Comparison of ENCODE assay signal across 18 cellular contexts in the genomic region with DNA sequence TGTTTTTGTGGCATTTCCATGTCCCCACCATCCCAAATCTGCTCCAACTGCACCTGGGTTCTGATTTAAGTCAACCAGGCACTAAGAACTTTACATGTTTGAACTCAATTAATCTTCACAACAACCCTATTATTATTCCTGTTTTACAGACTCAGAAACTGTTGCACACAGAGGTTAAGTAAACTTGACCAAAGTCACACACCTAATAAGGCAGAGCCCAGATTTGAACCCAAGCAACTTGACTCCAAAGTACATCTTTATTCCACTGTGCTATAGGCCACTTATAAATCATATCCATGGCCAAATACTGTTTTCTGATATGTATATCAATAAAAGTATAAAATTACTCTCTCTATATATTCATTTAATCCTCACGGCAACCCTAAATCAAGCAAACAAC. TPM values are rescaled to one million over a fixed set of nuclear protein-coding genes. Genes with fewer than 3 reads are reported as not detected.
A peak's percentile ranks its signal among the peaks of the same experiment; 100 is the strongest.
DNase-seq lines count a peak whose midpoint lies in the region; ATAC-seq and TF ChIP-seq lines count a peak whose summit lies in the region.
"Had no signal": no experiment of that assay in that cellular context is flagged by ENCODE, and none has a peak within 500 bp of the region (broad histone marks: within the 10 kb centered on the region; RNA-seq: fewer than 3 reads in every experiment).

No MANE protein-coding gene starts in this region.

- H3K27ac Mint-ChIP-seq in endothelial cell (ENCODE audit: unreplicated experiment) (no peak overlapping the region), osteocyte (ENCODE audit: unreplicated experiment) (peak overlapping the region; percentile 33), T-helper 17 cell (no peak overlapping the region)

- 98 to 100% methylated on average over 1 of the region's 1 CpG for WGBS in GM23248 (ENCODE audit: low coverage in 1 of 2, low lambda C conversion rate in 2 of 2, missing lambda C conversion rate in 2 of 2), 2 experiments
- WGBS in IMR-90 (ENCODE audit: extremely low coverage in 2 of 2, insufficient read length in 1 of 2), 2 experiments, result no CpG with 5 or more reads among the region's 1 CpG

- no peaks in the 10 kb centered on the region for H3K9me2 ChIP-seq in GM23248 (ENCODE audit: insufficient read depth)

- H4K8ac ChIP-seq in IMR-90 (ENCODE audit: low read depth in 2 of 2, low read length in 2 of 2), result peak overlapping the region; percentile 4 to 57; a peak in 1 of 4 replicates

- H3K4me2 ChIP-seq in GM23248 (ENCODE audit: unreplicated experiment), result peak overlapping the region; percentile 61
- H3K4me2 ChIP-seq in IMR-90 (ENCODE audit: low read depth, low read length), result no peak overlapping the region

- H2BK20ac ChIP-seq in IMR-90 (ENCODE audit: low read depth, low read length), result peak overlapping the region; percentile 81; the same call in 1 of the 2 replicates

- peak overlapping the region; percentile 41; the same call in 1 of the 3 replicates for H2BK15ac ChIP-seq in IMR-90 (ENCODE audit: low read depth, low read length)

- no peaks in the 10 kb centered on the region for H3K79me2 ChIP-seq in GM23248 (ENCODE audit: insufficient read depth)

- H3K27me3 Mint-ChIP-seq in endothelial cell (ENCODE audit: unreplicated experiment) (no peaks in the 10 kb centered on the region), osteocyte (ENCODE audit: unreplicated experiment) (no peaks in the 10 kb centered on the region), T-helper 17 cell (peaks cover 31% of the 10 kb centered on the region)

- intact Hi-C loops in IMR-90 (cut with micrococcal nuclease), result no loop called here

- H2AFZ ChIP-seq in GM23248 (peak overlapping the region; percentile 51; the same call in 1 of the 2 replicates), IMR-90 (replicated peaks; ENCODE audit: low read length, poor library complexity) (peak overlapping the region; percentile 4)

- H3K14ac ChIP-seq in IMR-90 (replicated peaks; ENCODE audit: low read depth, low read length), result peak overlapping the region; percentile 79

- H3K9me3 ChIP-seq in GM23248 (ENCODE audit: low read depth) (no peaks in the 10 kb centered on the region), IMR-90 (ENCODE audit: control insufficient read depth, insufficient read depth, low read length) (no peaks in the 10 kb centered on the region), T-helper 17 cell (ENCODE audit: control insufficient read depth, low read length, poor library complexity, severe bottlenecking) (no peaks in the 10 kb centered on the region)

- peak overlapping the region; percentile 48; the same call in 1 of the 2 replicates for H4K91ac ChIP-seq in IMR-90 (ENCODE audit: insufficient read depth, low read depth, low read length)

- 0 out of 4 replicates have a peak, but pooled peaks cover 0 to 3% of the 10 kb centered on the region in 2 experiments for H3K79me1 ChIP-seq in IMR-90 (ENCODE audit: low read depth in 1 of 2, low read length in 2 of 2)

- H3K9me3 Mint-ChIP-seq in endothelial cell (ENCODE audit: unreplicated experiment) (no peaks in the 10 kb centered on the region), osteocyte (ENCODE audit: unreplicated experiment) (peaks cover 8% of the 10 kb centered on the region)

- 0 out of 2 replicates have a peak overlapping the region, but pooled peaks have one; percentile 35 for H3K23ac ChIP-seq in IMR-90 (ENCODE audit: low read depth, low read length)

- in situ Hi-C loops in GM23248 (cut with MboI) (no loop called here), IMR-90 (cut with MboI; ENCODE audit: low sequenced_read_pairs) (no loop called here)

- H3K4me1 Mint-ChIP-seq in endothelial cell (ENCODE audit: unreplicated experiment) (no peaks in the 10 kb centered on the region), osteocyte (ENCODE audit: unreplicated experiment) (peaks cover 44% of the 10 kb centered on the region), T-helper 17 cell (no peaks in the 10 kb centered on the region)

- ATAC-seq in IMR-90 (ENCODE audit: low read depth) (no peak), T-helper 17 cell (no peak), GM18868 (IDR thresholded peaks at IDR 0.05; ENCODE audit: unreplicated experiment) (no peak)

- peak overlapping the region; percentile 52 for H2BK5ac ChIP-seq in IMR-90 (ENCODE audit: low read depth, low read length, poor library complexity, severe bottlenecking)

- POLR2A ChIA-PET in IMR-90 (lab: Charles Lee; ENCODE audit: unreplicated experiment), result no interaction called here

- no TSS peak for BruUV-seq in IMR-90 (replicated peaks; lab: Mats Ljungman, UMichigan)

- H4K5ac ChIP-seq in IMR-90 (ENCODE audit: low read depth, low read length), result no peak overlapping the region; the same call in 1 of the 2 replicates

- H3K4me1 ChIP-seq in GM23248 (ENCODE audit: insufficient read depth) (peaks cover 24% of the 10 kb centered on the region), IMR-90 (ENCODE audit: control insufficient read depth, insufficient read depth, low read length) (peaks cover 15% of the 10 kb centered on the region)

- peak overlapping the region; percentile 69 for H2AK5ac ChIP-seq in IMR-90 (ENCODE audit: low read depth, low read length)

- H3K4me3 ChIP-seq in GM23248, result no peak overlapping the region
- H3K4me3 ChIP-seq in IMR-90 (ENCODE audit: insufficient read depth, low read depth, low read length), result no peak overlapping the region

- dilution Hi-C loops in IMR-90 (cut with HindIII; ENCODE audit: low sequenced_read_pairs, unreplicated experiment), result no loop called here

- no peak overlapping the region for H3K9ac ChIP-seq in GM23248
- H3K9ac ChIP-seq in IMR-90 (ENCODE audit: low read depth, low read length), result no peak overlapping the region

- H2AK9ac ChIP-seq in IMR-90 (replicated peaks; ENCODE audit: low read depth, low read length, poor library complexity), result no peak overlapping the region

- H3K27ac ChIP-seq in GM23248, result no peak overlapping the region
- H3K27ac ChIP-seq in IMR-90 (ENCODE audit: insufficient read depth, low read length), result no peak overlapping the region
- H3K27ac ChIP-seq: C4-2B had no signal

- H3K9me1 ChIP-seq in IMR-90 (ENCODE audit: insufficient read depth, low read length), result peaks cover 3% of the 10 kb centered on the region; the same call in 1 of the 2 replicates

- peaks cover under 1% of the 10 kb centered on the region for H3K36me3 Mint-ChIP-seq in endothelial cell (ENCODE audit: low read depth, unreplicated experiment)
- H3K36me3 Mint-ChIP-seq in osteocyte (ENCODE audit: unreplicated experiment), result peaks cover 5% of the 10 kb centered on the region
- H3K36me3 Mint-ChIP-seq in T-helper 17 cell (ENCODE audit: low read depth), result peaks cover 2% of the 10 kb centered on the region

- peak overlapping the region; percentile 19 for H3K4me3 Mint-ChIP-seq in endothelial cell (ENCODE audit: unreplicated experiment)
- H3K4me3 Mint-ChIP-seq in osteocyte (ENCODE audit: unreplicated experiment), result no peak overlapping the region
- no peak overlapping the region for H3K4me3 Mint-ChIP-seq in T-helper 17 cell

- no peak for TF ChIP-seq RAD21 in IMR-90 (IDR thresholded peaks at IDR 0.05; ENCODE audit: low read length)

- no peak for TF ChIP-seq POLR2A in IMR-90 (IDR thresholded peaks at IDR 0.05; ENCODE audit: low read depth, low read length)

- peak overlapping the region; percentile 54 for H2BK120ac ChIP-seq in IMR-90 (ENCODE audit: low read depth, low read length)

- H3K18ac ChIP-seq in IMR-90 (ENCODE audit: low read depth, low read length), result peak overlapping the region; percentile 46; the same call in 1 of the 2 replicates

- H3K4ac ChIP-seq in IMR-90 (ENCODE audit: low read depth, low read length), result peak overlapping the region; percentile 58; the same call in 1 of the 2 replicates

- DNase-seq in GM23248 (no peak), IMR-90 (no peak), endothelial cell (ENCODE audit: low spot score) (no peak), osteocyte (ENCODE audit: extremely low spot score, unreplicated experiment) (no peak), NCI-H226 (no peak), T-helper 17 cell (no peak)
- DNase-seq in activated T-cell treated with anti-CD3 and anti-CD28 coated beads, Interleukin-2, amount 50 U/mL, for 48 hours, result no peak
- DNase-seq: AML-193, DMS79 treated with DMSO at 0.1 percent for 48 hours, KBM-7, MV-4-11, NCI-H187, NCI-H2107, NCI-H510A treated with DMSO at 0.1 percent for 48 hours, NCI-H82, T-helper 1 cell had no signal

- CTCF ChIA-PET in IMR-90 (lab: Yijun Ruan, JAX), result interaction anchor here (1.5 kb wide), 1 partner anchor 27 kb away, joined by 5 read pairs; no protein-coding TSS in a partner anchor

- H4K20me1 ChIP-seq in GM23248 (ENCODE audit: insufficient read depth), result no peaks in the 10 kb centered on the region
- no peaks in the 10 kb centered on the region for H4K20me1 ChIP-seq in IMR-90 (ENCODE audit: insufficient read depth, low read length)

- no peaks in the 10 kb centered on the region for H3K36me3 ChIP-seq in GM23248 (ENCODE audit: low read depth)
- H3K36me3 ChIP-seq in IMR-90 (ENCODE audit: control insufficient read depth, insufficient read depth, low read length), result no peaks in the 10 kb centered on the region

- TF ChIP-seq CTCF in IMR-90 (conservative IDR thresholded peaks at IDR 0.05; ENCODE audit: low read depth, low read length) (no peak), endothelial cell (IDR thresholded peaks at IDR 0.05; ENCODE audit: unreplicated experiment) (no peak), osteocyte (IDR thresholded peaks at IDR 0.05) (no peak)

- H3K27me3 ChIP-seq in GM23248 (replicated peaks; ENCODE audit: insufficient read depth), result no peaks in the 10 kb centered on the region
- no peaks in the 10 kb centered on the region for H3K27me3 ChIP-seq in IMR-90 (ENCODE audit: control insufficient read depth, insufficient read depth, low read length)

- H3K56ac ChIP-seq in IMR-90 (ENCODE audit: extremely low read depth, insufficient read depth, low read length), result no peak overlapping the region

- H3F3A ChIP-seq in GM23248 (ENCODE audit: insufficient read depth), result peaks cover 26% of the 10 kb centered on the region

TF ChIP-seq in IMR-90, 13 proteins besides CTCF, POLR2A, EP300 and RAD21 (continues in another document):
- TF ChIP-seq RCOR1 (IDR thresholded peaks at IDR 0.05; ENCODE audit: insufficient replicate concordance, low read length), result no peak
- TF ChIP-seq SMC3 (IDR thresholded peaks at IDR 0.05; ENCODE audit: low read depth, low read length), result no peak
- TF ChIP-seq RFX5 (IDR thresholded peaks at IDR 0.05; ENCODE audit: low read depth, low read length), result no peak

RNA-seq across cellular contexts. Expression of gene TM4SF18, which starts 16.4 kb away (rescaled TPM):
- not detected in 2 replicates for total RNA-seq in GM23248 (2014; rRNA removed; shearing (Covaris generic))
- not detected in 2 replicates for polyA plus RNA-seq in GM23248 (2016; fragmentation: Nextera tagmentation; extraction: Ambion mirVana)
- total RNA-seq in IMR-90 (2012; rRNA removed), result under 0.01 TPM in 1 of 2 replicates, not detected in the other
- polyA plus RNA-seq in IMR-90 (2012; rRNA removed), result not detected in 2 replicates
- polyA plus RNA-seq in IMR-90 (2012; cell fraction: cytosol; rRNA removed), result not detected in 2 replicates
- polyA plus RNA-seq in IMR-90 (2012; cell fraction: nucleus; rRNA removed; ENCODE audit: low replicate concordance), result not detected in 2 replicates
- 57.4 TPM for total RNA-seq in endothelial cell (ENCODE audit: unreplicated experiment)
- total RNA-seq in osteocyte, result 2.2 and 3.7 TPM in 2 replicates
- total RNA-seq in T-helper 17 cell, result not detected

Comparison
In these comparisons a context has a peak if more than half of its experiments do, and no peak if none do; other contexts are left out.
1. RNA of gene TM4SF18, which starts 16.4 kb away (total RNA-seq): 57.4 TPM in endothelial cell (single experiment); 2.2 to 3.7 TPM in osteocyte, not detected in GM23248, under 0.01 TPM in IMR-90 and not detected in T-helper 17 cell; every median in the first group is over 10 times any median in the second.